20 cellular contexts compared by ENCODE assay signal in genomic region chr14:85301506-85301905, GRCh38.
"Had no signal": no experiment of that assay in that cellular context is flagged by ENCODE, and none has a peak within 500 bp of the region (broad histone marks: within the 10 kb centered on the region; RNA-seq: fewer than 3 reads in every experiment).

No MANE protein-coding gene starts in this region.

- H3K9me3 ChIP-seq: esophagus squamous epithelium, lower lobe of right lung, ovary, psoas muscle, sigmoid colon, stomach, thyroid gland, vagina had no signal

- DNase-seq: dermis blood vessel endothelial cell; effector memory CD4-positive, alpha-beta T cell; esophagus squamous epithelium; left ventricle myocardium superior; lower lobe of right lung; natural killer cell; occipital lobe; ovary; posterior cingulate gyrus; psoas muscle; right cardiac atrium; sigmoid colon; stimulated activated CD4-positive, alpha-beta T cell treated with anti-CD3 and anti-CD28 coated beads, Interleukin-2, amount 100 ng/mL, for 24 hours; stimulated activated CD4-positive, alpha-beta T cell treated with anti-CD3 and anti-CD28 coated beads, Interleukin-4, amount 100 ng/mL, for 24 hours; stimulated activated naive CD4-positive, alpha-beta T cell treated with Interleukin-2 at 50 U/mL for 16 hours; stomach; thyroid gland; trophoblast cell had no signal

- H3K4me3 ChIP-seq: esophagus squamous epithelium, lower lobe of right lung, ovary, psoas muscle, sigmoid colon, stomach, thyroid gland, vagina had no signal

- H3K4me1 ChIP-seq: esophagus squamous epithelium, lower lobe of right lung, psoas muscle, sigmoid colon, stomach, thyroid gland, vagina had no signal

- H3K27me3 ChIP-seq: esophagus squamous epithelium, ovary, sigmoid colon, stomach, thyroid gland, vagina had no signal

- H3K27ac ChIP-seq: esophagus squamous epithelium, lower lobe of right lung, ovary, psoas muscle, sigmoid colon, stomach, thyroid gland, vagina had no signal

- H3K36me3 ChIP-seq: esophagus squamous epithelium, lower lobe of right lung, ovary, sigmoid colon, stomach, thyroid gland, vagina had no signal

- ATAC-seq: left ventricle myocardium superior; lower lobe of right lung; natural killer cell; psoas muscle; right cardiac atrium; stimulated activated effector memory CD8-positive, alpha-beta T cell treated with anti-CD3 and anti-CD28 coated beads, Interleukin-12 subunit alpha, Interleukin-12 subunit beta, amount 100 ng/mL, for 72 hours had no signal
